ENCODE assay signal across 22 cellular contexts in the genomic region with DNA sequence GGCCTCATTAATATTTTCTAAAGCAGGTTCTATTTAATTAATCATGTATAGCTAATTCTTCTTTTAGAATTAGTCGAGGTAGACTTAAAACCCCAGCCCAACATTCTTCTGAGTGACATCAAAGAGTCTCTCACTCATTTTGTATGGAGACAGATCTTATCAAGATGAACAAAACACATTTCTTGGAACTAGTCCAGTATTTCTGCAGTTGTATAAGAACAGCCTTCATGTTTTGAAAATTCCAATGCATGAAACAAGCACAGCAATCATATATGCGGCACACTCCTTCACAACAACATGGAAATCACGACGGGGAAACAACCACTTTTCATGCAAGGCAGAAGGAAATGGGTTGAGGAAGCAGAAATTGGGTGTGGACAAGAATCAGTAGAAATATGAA.
"Had no signal": no experiment of that assay in that cellular context is flagged by ENCODE, and none has a peak within 500 bp of the region (broad histone marks: within the 10 kb centered on the region; RNA-seq: fewer than 3 reads in every experiment).

No MANE protein-coding gene starts in this region.

- H3K9me3 ChIP-seq: esophagus muscularis mucosa, gastroesophageal sphincter, lower lobe of right lung, mucosa of descending colon had no signal

- H3K79me2 ChIP-seq: hepatocyte had no signal

- H3K4me2 ChIP-seq: hepatocyte had no signal

- DNase-seq: effector CD8-positive, alpha-beta T cell; effector memory CD8-positive, alpha-beta T cell; endodermal cell; foreskin keratinocyte; heart left ventricle; hypothalamus; immature natural killer cell; left cardiac atrium; left lung; left ventricle myocardium superior; lower lobe of right lung; mesenchymal stem cell had no signal

- FAIRE-seq: colon, endometrium, frontal cortex, islet of Langerhans, keratinocyte had no signal

- H2AFZ ChIP-seq: hepatocyte had no signal

- H3K4me1 ChIP-seq: esophagus muscularis mucosa, foreskin keratinocyte, gastroesophageal sphincter, heart left ventricle, left lung, lower lobe of right lung had no signal

- H3K27ac ChIP-seq: coronary artery, esophagus muscularis mucosa, foreskin keratinocyte, gastroesophageal sphincter, heart left ventricle, hepatocyte, left lung, lower lobe of right lung had no signal

- H3K36me3 ChIP-seq: esophagus muscularis mucosa, gastroesophageal sphincter, heart left ventricle, left lung, lower lobe of right lung had no signal

- H3K4me3 ChIP-seq: coronary artery, esophagus muscularis mucosa, gastroesophageal sphincter, heart left ventricle, hepatocyte, left lung, lower lobe of right lung, mucosa of descending colon had no signal

- H3K27me3 ChIP-seq: esophagus muscularis mucosa, foreskin keratinocyte, gastroesophageal sphincter, heart left ventricle, hepatocyte, left lung had no signal
